9 cellular contexts compared by ENCODE assay signal in the genomic region with DNA sequence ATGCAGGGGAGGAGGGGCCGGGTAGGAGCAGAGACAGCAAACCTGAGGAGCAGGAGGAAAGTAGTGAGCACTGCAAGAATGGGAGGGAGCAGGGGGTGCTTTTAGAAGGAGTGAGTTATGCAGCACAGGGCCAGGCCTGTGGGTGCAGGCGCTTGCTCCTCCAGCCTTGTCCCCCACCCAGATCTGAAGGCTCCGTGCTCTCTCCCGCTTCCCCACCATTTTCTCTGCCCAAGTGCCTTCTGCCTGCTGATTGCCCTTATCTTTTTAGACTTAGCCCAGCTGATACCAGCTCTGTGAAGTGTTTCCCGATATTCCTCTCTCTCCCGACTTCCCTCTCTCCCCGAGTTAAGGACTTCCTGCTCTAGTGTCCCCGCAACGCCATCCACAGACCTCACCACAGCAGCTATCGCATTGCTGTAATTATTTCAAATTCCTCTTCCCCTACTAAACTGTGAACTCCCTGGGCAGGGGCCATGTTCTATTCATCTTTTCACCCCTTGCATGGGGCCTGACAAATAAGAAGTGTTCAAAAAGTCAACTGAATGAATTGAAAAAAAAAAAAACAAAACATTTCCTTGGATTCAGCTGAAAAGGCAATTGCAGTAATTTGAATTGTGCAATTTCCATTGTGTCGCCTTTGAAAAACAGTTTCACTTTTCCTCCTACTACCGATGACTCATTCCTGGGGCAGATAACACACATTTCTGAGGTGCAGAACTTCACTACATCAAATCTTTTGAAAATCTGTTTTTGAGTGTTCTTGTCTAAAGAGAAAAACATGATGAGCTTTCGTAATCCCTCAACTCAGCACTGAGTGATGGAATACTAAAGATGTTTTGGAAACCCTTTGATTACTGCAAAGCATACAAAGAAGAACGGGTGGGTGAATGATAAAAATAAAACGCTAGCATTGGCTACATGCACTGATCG.
DNase-seq lines count a peak whose midpoint lies in the region; ATAC-seq and TF ChIP-seq lines count a peak whose summit lies in the region.
"Had no signal": no experiment of that assay in that cellular context is flagged by ENCODE, and none has a peak within 500 bp of the region (broad histone marks: within the 10 kb centered on the region; RNA-seq: fewer than 3 reads in every experiment).

No MANE protein-coding gene starts in this region.

- H3K4me1 ChIP-seq in Panc1 (ENCODE audit: control insufficient read depth, insufficient read depth, low read length) (no peaks in the 10 kb centered on the region), mammary epithelial cell (ENCODE audit: insufficient read depth, low read length) (peaks cover 18% of the 10 kb centered on the region)

- peak overlapping the region; percentile 86 for H2AFZ ChIP-seq in mammary epithelial cell (ENCODE audit: low read depth, low read length)

- H4K20me1 ChIP-seq in mammary epithelial cell (ENCODE audit: insufficient read depth, low read length), result no peaks in the 10 kb centered on the region

- H3K36me3 ChIP-seq in Panc1 (ENCODE audit: control insufficient read depth, insufficient read depth, low read length), result no peaks in the 10 kb centered on the region
- no peaks in the 10 kb centered on the region for H3K36me3 ChIP-seq in mammary epithelial cell (ENCODE audit: insufficient read depth, low read length)
- H3K36me3 ChIP-seq in kidney epithelial cell (ENCODE audit: control insufficient read depth, insufficient read depth, low read length), result no peaks in the 10 kb centered on the region

- H3K9me3 ChIP-seq in Panc1 (ENCODE audit: control insufficient read depth, insufficient read depth, low read depth, low read length), result no peaks in the 10 kb centered on the region
- no peaks in the 10 kb centered on the region for H3K9me3 ChIP-seq in mammary epithelial cell (replicated peaks; ENCODE audit: insufficient read depth, low read length)

- H3K9ac ChIP-seq in mammary epithelial cell (ENCODE audit: insufficient read depth, low read length), result peak overlapping the region; percentile 44

- DNase-seq in NCI-H1092 treated with DMSO at 0.1 percent for 48 hours (lab: John Stamatoyannopoulos, UW) (peak; percentile 30), NCI-H1092 (lab: John Stamatoyannopoulos, UW) (no peak), Panc1 (ENCODE audit: low read depth, low spot score) (no peak), mammary epithelial cell (peak; percentile 74), kidney epithelial cell (ENCODE audit: low read depth) (peak; percentile 78), NCI-H187 treated with DMSO at 0.1 percent for 48 hours (lab: John Stamatoyannopoulos, UW) (no peak)
- no peak for DNase-seq in stimulated activated naive CD8-positive, alpha-beta T cell treated with anti-CD3 and anti-CD28 coated beads, Interleukin-15, Interleukin-2, amounts not matched to agents 100 U/mL and 50 U/mL, for 24 hours

- ATAC-seq in Panc1, result 0 out of 2 replicates have a peak, but pooled peaks have one; percentile 52
- ATAC-seq in stimulated activated naive CD8-positive, alpha-beta T cell treated with anti-CD3 and anti-CD28 coated beads, Interleukin-15, Interleukin-2, amounts not matched to agents 100 U/mL and 50 U/mL, for 24 hours, result peak; percentile 75
- ATAC-seq in HG02571 (IDR thresholded peaks at IDR 0.05; ENCODE audit: unreplicated experiment), result no peak

- dilution Hi-C loops in mammary epithelial cell (cut with HindIII; ENCODE audit: low sequenced_read_pairs), result loop anchor here (5.0 kb wide), 2 partner anchors 69 to 129 kb away; a partner anchor contains a TSS

- peak overlapping the region in 1 of 2 experiments; percentile 29; a peak in 2 of 4 replicates for H3K4me3 ChIP-seq in Panc1 (ENCODE audit: low read depth in 2 of 2, low read length in 2 of 2)
- H3K4me3 ChIP-seq in mammary epithelial cell (replicated peaks in 1 of 3; ENCODE audit: insufficient read depth in 1 of 3, low read depth in 2 of 3, low read length in 3 of 3), result peak overlapping the region; percentile 15 to 30 (median 24)
- H3K4me3 ChIP-seq in kidney epithelial cell (ENCODE audit: low read depth, low read length), result no peak overlapping the region

- no peaks in the 10 kb centered on the region for H3K27me3 ChIP-seq in Panc1 (ENCODE audit: control insufficient read depth, insufficient read depth, low read length)
- no peaks in the 10 kb centered on the region for H3K27me3 ChIP-seq in mammary epithelial cell (ENCODE audit: insufficient read depth, low read length)
- H3K27me3 ChIP-seq in kidney epithelial cell (ENCODE audit: control insufficient read depth, insufficient read depth, low read length), result no peaks in the 10 kb centered on the region

- no TSS peak for BruUV-seq in Panc1 (replicated peaks; lab: Mats Ljungman, UMichigan)
- no TSS peak for BruUV-seq in mammary epithelial cell (replicated peaks; lab: Mats Ljungman, UMichigan)

- POLR2A ChIA-PET in Panc1 (lab: Charles Lee), result no interaction called here

- no peak overlapping the region for H3K27ac ChIP-seq in Panc1 (ENCODE audit: low read length)
- peak overlapping the region; percentile 67 for H3K27ac ChIP-seq in mammary epithelial cell (ENCODE audit: insufficient read depth, low read depth, low read length)
- H3K27ac ChIP-seq: 22Rv1 had no signal

- peak overlapping the region; percentile 76 for H3K4me2 ChIP-seq in mammary epithelial cell (ENCODE audit: insufficient read depth, low read depth, low read length)

- intact Hi-C loops in Panc1 (cut with micrococcal nuclease; ENCODE audit: unreplicated experiment), result no loop called here
- intact Hi-C loops in mammary epithelial cell (cut with micrococcal nuclease), result loop anchor here (1.0 to 2.0 kb wide), 2 partner anchors 25 to 244 kb away; no protein-coding TSS in a partner anchor

- TF ChIP-seq CTCF in Panc1 (IDR thresholded peaks at IDR 0.05) (no peak), mammary epithelial cell (conservative IDR thresholded peaks at IDR 0.05 in 1 of 2, IDR thresholded peaks at IDR 0.05 in 1 of 2; ENCODE audit: extremely low read depth in 1 of 2, insufficient read depth in 1 of 2, low read depth in 1 of 2, low read length in 2 of 2) (no peak), kidney epithelial cell (IDR thresholded peaks at IDR 0.05; ENCODE audit: insufficient read depth, low read length, poor library complexity, severe bottlenecking) (no peak)

- CTCF ChIA-PET in Panc1 (lab: Charles Lee) (no interaction called here), mammary epithelial cell (lab: Charles Lee; ENCODE audit: low non-redundant PET) (interaction anchor here (0.6 to 0.8 kb wide), 2 partner anchors 119 to 925 kb away, joined by 5 to 6 read pairs; no protein-coding TSS in a partner anchor)

- WGBS in mammary epithelial cell (ENCODE audit: low coverage, missing lambda C conversion rate), result 15% methylated on average over 16 of the region's 16 CpGs

- in situ Hi-C loops in Panc1 (cut with HindIII; ENCODE audit: low pct_unique_long_range_greater_than_20kb, low sequenced_read_pairs), result no loop called here
- in situ Hi-C loops in mammary epithelial cell (cut with MboI; ENCODE audit: low sequenced_read_pairs in 2 of 2), result no loop called here

- H3K79me2 ChIP-seq in mammary epithelial cell (ENCODE audit: insufficient read depth, low read length), result no peaks in the 10 kb centered on the region

Comparison
In these comparisons a context has a peak if more than half of its experiments do, and no peak if none do; other contexts are left out.
1. DNase-seq: peak in NCI-H1092 treated with DMSO at 0.1 percent for 48 hours (single experiment), mammary epithelial cell (single experiment) and kidney epithelial cell (single experiment); none in NCI-H1092 (single experiment), Panc1 (single experiment), stimulated activated naive CD8-positive, alpha-beta T cell treated with anti-CD3 and anti-CD28 coated beads, Interleukin-15, Interleukin-2, amounts not matched to agents 100 U/mL and 50 U/mL, for 24 hours (single experiment) and NCI-H187 treated with DMSO at 0.1 percent for 48 hours (single experiment).